18 cellular contexts compared by ENCODE assay signal in genomic region chr17:72376486-72377345, GRCh38.
DNase-seq lines count a peak whose midpoint lies in the region; ATAC-seq and TF ChIP-seq lines count a peak whose summit lies in the region.
"Had no signal": no experiment of that assay in that cellular context is flagged by ENCODE, and none has a peak within 500 bp of the region (broad histone marks: within the 10 kb centered on the region; RNA-seq: fewer than 3 reads in every experiment).

No MANE protein-coding gene starts in this region.

- peaks cover 4% of the 10 kb centered on the region for H3K27me3 Mint-ChIP-seq in glutamatergic neuron (ENCODE audit: unreplicated experiment)
- no peaks in the 10 kb centered on the region for H3K27me3 Mint-ChIP-seq in activated T-helper 2 cell treated with anti-CD3 and anti-CD28 coated beads, Interferon-gamma antibody, Interleukin-2, Interleukin-4, amounts not matched to agents 10 μg/mL and 5 μg/mL and 100 μg/mL, durations not matched to agents 14 hours and 24 hours and 36 hours (ENCODE audit: low read depth)

- H3K4me2 ChIP-seq in GM23248 (ENCODE audit: unreplicated experiment) = peak overlapping the region; percentile 42

- no peak for TF ChIP-seq CTCF in glutamatergic neuron (IDR thresholded peaks at IDR 0.05; ENCODE audit: partially characterized antibody, unreplicated experiment)

- no peaks in the 10 kb centered on the region for H3K79me2 ChIP-seq in GM23248 (ENCODE audit: insufficient read depth)

- H3K4me3 Mint-ChIP-seq in glutamatergic neuron (ENCODE audit: unreplicated experiment) = no peak overlapping the region
- H3K4me3 Mint-ChIP-seq in activated T-helper 2 cell treated with anti-CD3 and anti-CD28 coated beads, Interferon-gamma antibody, Interleukin-2, Interleukin-4, amounts not matched to agents 10 μg/mL and 5 μg/mL and 100 μg/mL, durations not matched to agents 14 hours and 24 hours and 36 hours (ENCODE audit: low read depth) = no peak overlapping the region

- no peaks in the 10 kb centered on the region for H4K20me1 ChIP-seq in GM23248 (ENCODE audit: insufficient read depth)

- no peak overlapping the region for H3K4me3 ChIP-seq in GM23248
- H3K4me3 ChIP-seq: prostate gland had no signal

- H3K9me3 Mint-ChIP-seq in glutamatergic neuron (ENCODE audit: unreplicated experiment) = peaks cover 4% of the 10 kb centered on the region
- H3K9me3 Mint-ChIP-seq in activated T-helper 2 cell treated with anti-CD3 and anti-CD28 coated beads, Interferon-gamma antibody, Interleukin-2, Interleukin-4, amounts not matched to agents 10 μg/mL and 5 μg/mL and 100 μg/mL, durations not matched to agents 14 hours and 24 hours and 36 hours = no peaks in the 10 kb centered on the region

- no peak overlapping the region for H2AFZ ChIP-seq in GM23248

- no peaks in the 10 kb centered on the region for H3K9me3 ChIP-seq in GM23248 (ENCODE audit: low read depth)
- H3K9me3 ChIP-seq: prostate gland had no signal

- H3K4me1 Mint-ChIP-seq in glutamatergic neuron (ENCODE audit: low read depth, unreplicated experiment) = peaks cover 19% of the 10 kb centered on the region
- H3K4me1 Mint-ChIP-seq in activated T-helper 2 cell treated with anti-CD3 and anti-CD28 coated beads, Interferon-gamma antibody, Interleukin-2, Interleukin-4, amounts not matched to agents 10 μg/mL and 5 μg/mL and 100 μg/mL, durations not matched to agents 14 hours and 24 hours and 36 hours (ENCODE audit: low read depth) = no peaks in the 10 kb centered on the region

- ATAC-seq in HG03280 (IDR thresholded peaks at IDR 0.05; ENCODE audit: unreplicated experiment) (no peak), GM21717 (IDR thresholded peaks at IDR 0.05; ENCODE audit: unreplicated experiment) (no peak), GM18867 (IDR thresholded peaks at IDR 0.05; ENCODE audit: unreplicated experiment) (no peak)
- ATAC-seq: left ventricle myocardium superior had no signal

- no peak overlapping the region for H3K27ac ChIP-seq in GM23248
- H3K27ac ChIP-seq: prostate gland had no signal

- peaks cover 15% of the 10 kb centered on the region for H3K4me1 ChIP-seq in GM23248 (ENCODE audit: insufficient read depth)
- H3K4me1 ChIP-seq: prostate gland had no signal

- H3K27me3 ChIP-seq in GM23248 (replicated peaks; ENCODE audit: insufficient read depth) = no peaks in the 10 kb centered on the region

- no peak overlapping the region for H3K9ac ChIP-seq in GM23248

- in situ Hi-C loops in GM23248 (cut with MboI) = no loop called here

- intact Hi-C loops in activated T-helper 2 cell treated with anti-CD3 and anti-CD28 coated beads, Interferon-gamma antibody, Interleukin-2, Interleukin-4, amounts not matched to agents 10 μg/mL and 5 μg/mL and 100 μg/mL, durations not matched to agents 14 hours and 24 hours and 36 hours (cut with micrococcal nuclease) = no loop called here

- no peaks in the 10 kb centered on the region for H3K9me2 ChIP-seq in GM23248 (ENCODE audit: insufficient read depth)

- H3K36me3 Mint-ChIP-seq in glutamatergic neuron (ENCODE audit: unreplicated experiment) = no peaks in the 10 kb centered on the region
- H3K36me3 Mint-ChIP-seq in activated T-helper 2 cell treated with anti-CD3 and anti-CD28 coated beads, Interferon-gamma antibody, Interleukin-2, Interleukin-4, amounts not matched to agents 10 μg/mL and 5 μg/mL and 100 μg/mL, durations not matched to agents 14 hours and 24 hours and 36 hours (ENCODE audit: low read depth) = no peaks in the 10 kb centered on the region

- H3K36me3 ChIP-seq in GM23248 (ENCODE audit: low read depth) = no peaks in the 10 kb centered on the region
- H3K36me3 ChIP-seq: prostate gland had no signal

- peak overlapping the region; percentile 63 for H3K27ac Mint-ChIP-seq in glutamatergic neuron (ENCODE audit: unreplicated experiment)
- H3K27ac Mint-ChIP-seq in activated T-helper 2 cell treated with anti-CD3 and anti-CD28 coated beads, Interferon-gamma antibody, Interleukin-2, Interleukin-4, amounts not matched to agents 10 μg/mL and 5 μg/mL and 100 μg/mL, durations not matched to agents 14 hours and 24 hours and 36 hours = no peak overlapping the region

- DNase-seq in AG08395 (ENCODE audit: low spot score) (peak; percentile 49), GM23248 (peak; percentile 66), RPMI7951 (ENCODE audit: low read depth) (peak; percentile 66), glutamatergic neuron (peak; percentile 29)
- no peak for DNase-seq in activated T-helper 2 cell treated with anti-CD3 and anti-CD28 coated beads, Interferon-gamma antibody, Interleukin-2, Interleukin-4, amounts not matched to agents 10 μg/mL and 5 μg/mL and 100 μg/mL, durations not matched to agents 14 hours and 24 hours and 36 hours (ENCODE audit: low spot score)
- DNase-seq: activated CD4-positive, alpha-beta T cell treated with anti-CD3 and anti-CD28 coated beads for 1 hour; activated CD8-positive, alpha-beta memory T cell treated with anti-CD3 and anti-CD28 coated beads, Interleukin-2, amount 50 U/mL, for 48 hours; activated naive CD4-positive, alpha-beta T cell treated with anti-CD3 and anti-CD28 coated beads, Interleukin-2, amount 50 U/mL, for 16 hours; DMS153; KG1; left ventricle myocardium superior; NCI-H187; stimulated activated naive CD4-positive, alpha-beta T cell; T-helper 2 cell had no signal

- WGBS in GM23248 (ENCODE audit: low coverage in 1 of 2, low lambda C conversion rate in 2 of 2, missing lambda C conversion rate in 2 of 2), 2 experiments = 17 to 23% methylated on average over 17 of the region's 17 CpGs

- 0 out of 2 replicates have a peak, but pooled peaks cover 4% of the 10 kb centered on the region for H3F3A ChIP-seq in GM23248 (ENCODE audit: insufficient read depth)
